9 cellular contexts compared by ENCODE assay signal in the genomic region with DNA sequence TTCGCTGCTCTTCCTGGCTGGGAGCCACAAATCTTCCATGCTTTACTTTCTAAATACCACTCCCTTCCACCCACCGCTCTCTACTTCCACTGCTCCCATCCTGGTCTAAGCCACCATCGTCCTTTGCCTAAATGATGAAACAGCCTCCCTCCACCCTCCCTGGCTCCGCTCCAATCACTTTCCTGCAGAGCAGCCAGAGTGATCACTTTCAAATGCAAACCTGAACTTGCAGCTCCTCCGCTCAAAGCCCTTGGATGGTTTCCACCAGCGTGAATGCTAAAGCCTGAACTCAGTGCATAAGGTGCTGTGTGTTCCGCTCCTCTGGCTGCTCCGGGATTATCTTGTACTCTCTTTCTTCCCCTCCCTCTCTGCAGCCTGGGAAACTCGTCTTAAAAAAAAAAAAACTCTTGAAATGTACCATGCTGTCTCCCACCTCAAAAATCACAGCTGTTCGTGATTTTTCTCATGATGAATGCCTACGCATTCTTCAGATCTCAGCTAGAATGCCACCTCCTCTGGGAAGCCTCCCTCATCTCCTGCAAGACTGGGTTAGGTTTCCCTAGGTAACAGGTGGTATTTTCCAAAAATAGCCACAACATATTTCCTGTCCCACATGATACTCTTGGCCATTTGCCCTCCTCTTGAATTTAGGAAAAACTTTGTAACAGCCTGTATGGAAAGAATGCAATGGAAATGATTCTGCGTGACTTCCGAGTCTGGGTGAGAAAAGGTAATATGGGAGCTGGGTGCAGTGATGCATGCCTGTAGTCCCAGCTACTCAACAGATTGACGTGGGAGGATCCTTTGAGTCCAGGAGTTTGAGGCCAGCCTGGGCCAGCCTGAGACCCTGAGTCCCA. TPM values are rescaled to one million over a fixed set of nuclear protein-coding genes. Genes with fewer than 3 reads are reported as not detected.
A peak's percentile ranks its signal among the peaks of the same experiment; 100 is the strongest.
DNase-seq lines count a peak whose midpoint lies in the region; ATAC-seq, FAIRE-seq and TF ChIP-seq lines count a peak whose summit lies in the region.
"Had no signal": no experiment of that assay in that cellular context is flagged by ENCODE, and none has a peak within 500 bp of the region (broad histone marks: within the 10 kb centered on the region; RNA-seq: fewer than 3 reads in every experiment).

No MANE protein-coding gene starts in this region.

- no peaks in the 10 kb centered on the region for H3K9me3 ChIP-seq in CD4-positive, alpha-beta memory T cell (ENCODE audit: control insufficient read depth in 1 of 2, low read length in 2 of 2)
- H3K9me3 ChIP-seq in MG63: no peaks in the 10 kb centered on the region
- no peaks in the 10 kb centered on the region for H3K9me3 ChIP-seq in K562 (replicated peaks; ENCODE audit: control insufficient read depth, insufficient read depth, low read depth, low read length)
- no peaks in the 10 kb centered on the region for H3K9me3 ChIP-seq in small intestine (ENCODE audit: control insufficient read depth, low read depth)

- H3K4me3 Mint-ChIP-seq in CD4-positive, alpha-beta memory T cell: peak overlapping the region; percentile 2 to 84 (median 78)

- no peaks in the 10 kb centered on the region for H3K27me3 ChIP-seq in CD4-positive, alpha-beta memory T cell (ENCODE audit: insufficient read depth, low read length)
- no peaks in the 10 kb centered on the region for H3K27me3 ChIP-seq in MG63
- no peaks in the 10 kb centered on the region; a peak in 1 of 5 replicates for H3K27me3 ChIP-seq in K562 (ENCODE audit: control insufficient read depth in 2 of 2, insufficient read depth in 2 of 2, low read length in 2 of 2)
- no peaks in the 10 kb centered on the region for H3K27me3 ChIP-seq in small intestine (ENCODE audit: control insufficient read depth in 2 of 2, insufficient read depth in 2 of 2, low read length in 2 of 2)

- peak overlapping the region; percentile 70 for H3K4me2 ChIP-seq in K562 (ENCODE audit: insufficient read depth, low read length)
- H3K4me2 ChIP-seq: KMS-11 had no signal

- peak; percentile 47 for ATAC-seq in K562
- no peak for ATAC-seq in GM19035 (IDR thresholded peaks at IDR 0.05; ENCODE audit: unreplicated experiment)
- no peak for ATAC-seq in GM21381 (IDR thresholded peaks at IDR 0.05; ENCODE audit: unreplicated experiment)

- CTCF ChIA-PET in CD4-positive, alpha-beta memory T cell (lab: Charles Lee; ENCODE audit: partially characterized antibody): no interaction called here
- CTCF ChIA-PET in K562 (lab: Yijun Ruan, JAX; ENCODE audit: low intra/inter-chr PET ratio): no interaction called here

- H3K27ac ChIP-seq in CD4-positive, alpha-beta memory T cell (ENCODE audit: low read depth, low read length): no peak overlapping the region
- H3K27ac ChIP-seq in K562 (ENCODE audit: extremely low read depth, low read depth, low read length) (no peak overlapping the region), small intestine (ENCODE audit: low read depth in 1 of 2, low read length in 1 of 2) (peak overlapping the region in 1 of 2 donors; percentile 43)
- H3K27ac ChIP-seq: KMS-11 had no signal

- no peaks in the 10 kb centered on the region for H4K20me1 ChIP-seq in K562 (replicated peaks; ENCODE audit: control insufficient read depth, insufficient read depth, low read length)

- H3K9ac ChIP-seq in K562 (ENCODE audit: insufficient read depth in 1 of 2, low read depth in 2 of 2, low read length in 2 of 2): no peak overlapping the region; a peak in 1 of 4 replicates
- H3K9ac ChIP-seq: KMS-11 had no signal

- no peak overlapping the region for H3K4me3 ChIP-seq in CD4-positive, alpha-beta memory T cell (ENCODE audit: low read length in 2 of 2)
- H3K4me3 ChIP-seq in MG63: peak overlapping the region; percentile 27
- peak overlapping the region; percentile 5; the same call in 1 of the 2 replicates for H3K4me3 ChIP-seq in K562
- H3K4me3 ChIP-seq in small intestine (ENCODE audit: low read depth in 1 of 2, low read length in 2 of 2): peak overlapping the region in 1 of 2 donors; percentile 19

- H3K27me3 Mint-ChIP-seq in CD4-positive, alpha-beta memory T cell: peaks cover 19% of the 10 kb centered on the region in 2 donors

- no peaks in the 10 kb centered on the region for H3K9me1 ChIP-seq in K562 (ENCODE audit: control insufficient read depth, insufficient read depth, low read length)

- peaks cover 0 to 1% (median 0%) of the 10 kb centered on the region in 8 donors for H3K9me3 Mint-ChIP-seq in CD4-positive, alpha-beta memory T cell

- FAIRE-seq in K562 (lab: Jason Lieb, UNC) (no peak), small intestine (lab: Jason Lieb, UNC) (no peak)

- TF ChIP-seq RAD21 in K562 (CRISPR knock-in tag; conservative IDR thresholded peaks at IDR 0.05 in 1 of 2, IDR thresholded peaks at IDR 0.05 in 1 of 2): no peak

- peaks cover 13% of the 10 kb centered on the region for H3K79me2 ChIP-seq in K562 (ENCODE audit: control insufficient read depth, insufficient read depth, low read length)

- peaks cover 23% of the 10 kb centered on the region for H3K4me1 ChIP-seq in CD4-positive, alpha-beta memory T cell (ENCODE audit: insufficient read depth, low read length)
- peaks cover 18% of the 10 kb centered on the region in 2 experiments for H3K4me1 ChIP-seq in K562 (replicated peaks in 1 of 2; ENCODE audit: control insufficient read depth in 2 of 2, insufficient read depth in 2 of 2, low read length in 2 of 2)
- H3K4me1 ChIP-seq in small intestine (ENCODE audit: control insufficient read depth in 2 of 2, insufficient read depth in 1 of 2, low read depth in 1 of 2, low read length in 1 of 2): no peaks in the 10 kb centered on the region

- no peak for TF ChIP-seq POLR2A in K562 (conservative IDR thresholded peaks at IDR 0.05)

- peaks cover 16 to 40% (median 23%) of the 10 kb centered on the region in 4 donors for H3K4me1 Mint-ChIP-seq in CD4-positive, alpha-beta memory T cell

- intact Hi-C loops in CD4-positive, alpha-beta memory T cell (cut with micrococcal nuclease): no loop called here
- intact Hi-C loops in K562 (cut with micrococcal nuclease): no loop called here

- no peaks in the 10 kb centered on the region for H3K36me3 ChIP-seq in CD4-positive, alpha-beta memory T cell (ENCODE audit: insufficient read depth, low read length)
- peaks cover 5% of the 10 kb centered on the region for H3K36me3 ChIP-seq in MG63
- no peaks in the 10 kb centered on the region for H3K36me3 ChIP-seq in K562 (ENCODE audit: control insufficient read depth, insufficient read depth, low read length)
- no peaks in the 10 kb centered on the region for H3K36me3 ChIP-seq in small intestine (ENCODE audit: control insufficient read depth in 2 of 2, insufficient read depth in 2 of 2, low read length in 2 of 2)

- H2AFZ ChIP-seq in K562 (ENCODE audit: low read depth, low read length): peak overlapping the region; percentile 48

- TF ChIP-seq EP300 in K562 (IDR thresholded peaks at IDR 0.05; ENCODE audit: low read length): no peak

- no peak for DNase-seq in CD4-positive, alpha-beta memory T cell
- DNase-seq in MG63 (peak; percentile 73), K562 (ENCODE audit: extremely low read depth in 1 of 4, low spot score in 3 of 4) (peak in 1 of 4 experiments; percentile 35), iPS-NIHi7 (ENCODE audit: extremely low spot score) (peak; percentile 60), small intestine (peak; percentile 20), NCI-H187 (lab: John Stamatoyannopoulos, UW) (no peak)

- H3K27ac Mint-ChIP-seq in CD4-positive, alpha-beta memory T cell: peak overlapping the region in 3 of 7 donors; percentile 38 to 72 (median 44)

- in situ Hi-C loops in K562 (cut with MboI): no loop called here

- 10% methylated on average over 13 of the region's 14 CpGs for WGBS in K562 (ENCODE audit: insufficient coverage, low coverage, missing lambda C conversion rate)
- 25 to 27% (median 26%) methylated on average over 14 of the region's 14 CpGs for WGBS in small intestine, 3 donors

- H3K36me3 Mint-ChIP-seq in CD4-positive, alpha-beta memory T cell: peaks cover 0 to 3% of the 10 kb centered on the region in 2 donors

- POLR2A ChIA-PET in CD4-positive, alpha-beta memory T cell (lab: Charles Lee; ENCODE audit: partially characterized antibody): no interaction called here
- POLR2A ChIA-PET in K562 (lab: Yijun Ruan, JAX): interaction anchor here (0.6 to 0.9 kb wide), 2 partner anchors 13 to 66 kb away, joined by 3 to 7 read pairs; no protein-coding TSS in a partner anchor

- TF ChIP-seq CTCF in K562 (IDR thresholded peaks at IDR 0.05 in 2 of 3, conservative IDR thresholded peaks at IDR 0.05 in 1 of 3; ENCODE audit: insufficient read depth in 2 of 3, low read depth in 1 of 3, low read length in 3 of 3): no peak

- BruUV-seq in K562 (replicated peaks; lab: Mats Ljungman, UMichigan): no TSS peak

TF ChIP-seq in K562, 482 proteins besides CTCF, POLR2A, EP300 and RAD21 (continues in another document):
- TF ChIP-seq NRF1 (conservative IDR thresholded peaks at IDR 0.05 in 1 of 2, IDR thresholded peaks at IDR 0.05 in 1 of 2): 0 out of 4 replicates have a peak, but pooled peaks of 1 of the 2 experiments have one; percentile 9
- no peak for TF ChIP-seq HLTF (IDR thresholded peaks at IDR 0.05)
- no peak for TF ChIP-seq SMAD3 (CRISPR knock-in tag; conservative IDR thresholded peaks at IDR 0.05)
- no peak for TF ChIP-seq POLR2B (IDR thresholded peaks at IDR 0.05; ENCODE audit: low read depth, partially characterized antibody)

RNA-seq across cellular contexts. Expression of gene SIN3B, which starts 3.7 kb away (rescaled TPM):
- 10 to 100 TPM; 86.4 to 88.4 TPM for total RNA-seq in CD4-positive, alpha-beta memory T cell
- 1 to 10 TPM; 1.4 to 5.5 TPM for polyA plus RNA-seq in CD4-positive, alpha-beta memory T cell
- total RNA-seq in MG63 (2014; rRNA removed; shearing (Covaris generic); ENCODE audit: low replicate concordance): 24.3 and 44.1 TPM in 2 replicates
- total RNA-seq in K562 (2011; cell fraction: chromatin; rRNA removed; ENCODE audit: low replicate concordance): 134 and 224 TPM in 2 replicates
- 88.7 and 97.6 TPM in 2 replicates for total RNA-seq in K562 (2011; cell fraction: nucleolus; rRNA removed)
- total RNA-seq in K562 (2011; cell fraction: nucleoplasm; rRNA removed): 90.3 and 105 TPM in 2 replicates
- total RNA-seq in K562 (2014; rRNA removed) (12.0 and 13.6 TPM in 2 replicates), K562 (2014; rRNA removed; fragmentation: Illumina TruSeq; extraction: Trizol) (8.2 and 9.9 TPM in 2 replicates), K562 (2015; rRNA removed; fragmentation: Illumina TruSeq; extraction: Trizol) (14.2 and 14.3 TPM in 2 replicates), K562 (2021) (34.2 and 34.6 TPM in 2 replicates)
- polyA plus RNA-seq in K562 (2011; rRNA removed) (19.3 and 21.6 TPM in 2 replicates), K562 (2014; fragmentation: Illumina TruSeq; extraction: Trizol) (18.9 and 20.7 TPM in 2 replicates), K562 (2014; fragmentation: Nextera tagmentation; extraction: Ambion mirVana) (under 1 TPM; 0.51 to 0.66 TPM), K562 (2014; rRNA removed) (29.5 and 30.6 TPM in 2 replicates), small intestine (10 to 100 TPM in 2 of 3 donors, 1 to 10 TPM in 1; 9.7 to 18.8 (median 12.1) TPM)
- polyA plus RNA-seq in K562 (2011; cell fraction: cytosol; rRNA removed): 12.3 and 15.1 TPM in 2 replicates
- 88.5 and 135 TPM in 2 replicates for polyA plus RNA-seq in K562 (2011; cell fraction: nucleus; rRNA removed)
- polyA plus RNA-seq in K562 (2012): 22.5 and 27.9 TPM in 2 replicates
- 16.0 and 16.9 TPM in 2 replicates for polyA minus RNA-seq in K562 (2011; rRNA and poly(A)+ RNA removed)
- 10.8 and 18.7 TPM in 2 replicates for polyA minus RNA-seq in K562 (2011; cell fraction: cytosol; rRNA and poly(A)+ RNA removed)
- 37.4 and 46.9 TPM in 2 replicates for polyA minus RNA-seq in K562 (2011; cell fraction: nucleus; rRNA and poly(A)+ RNA removed)

Comparison
In these comparisons a context has a peak if more than half of its experiments do, and no peak if none do; other contexts are left out.
1. DNase-seq: peak in MG63 (single experiment), iPS-NIHi7 (single experiment) and small intestine (single experiment); none in CD4-positive, alpha-beta memory T cell (0 of 5) and NCI-H187 (0 of 2).
2. H3K4me3 ChIP-seq: peak in MG63 (single experiment) and K562 (single experiment); none in CD4-positive, alpha-beta memory T cell (0 of 2).